36 cellular contexts compared by ENCODE assay signal in the genomic region with DNA sequence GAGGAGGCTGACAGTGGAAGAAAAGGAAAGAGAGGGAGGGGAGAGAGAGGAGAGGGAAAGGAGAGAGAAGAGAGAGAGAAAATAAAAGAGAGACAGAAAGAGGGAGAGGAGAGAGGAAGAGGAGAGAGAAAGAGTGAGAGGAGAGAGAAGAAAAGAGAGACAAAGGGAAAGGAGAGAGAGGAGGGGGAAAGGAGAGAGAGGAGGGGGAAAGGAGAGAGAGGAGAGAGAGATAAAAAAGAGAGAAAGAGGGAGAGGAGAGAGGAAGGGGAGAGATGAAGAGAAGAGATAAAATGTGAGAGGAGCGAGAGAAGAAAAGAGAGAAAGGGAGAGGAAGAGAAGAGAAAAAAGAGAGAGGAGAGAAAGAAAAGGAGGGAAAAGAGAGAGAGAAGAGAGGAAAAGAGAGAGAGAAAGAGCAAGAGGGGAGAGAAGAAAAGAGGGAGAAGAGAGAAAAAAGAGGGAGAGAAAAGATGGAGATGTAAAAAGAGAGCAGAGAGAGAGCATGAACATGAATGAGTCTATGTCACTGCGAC.
"Had no signal": no experiment of that assay in that cellular context is flagged by ENCODE, and none has a peak within 500 bp of the region (broad histone marks: within the 10 kb centered on the region; RNA-seq: fewer than 3 reads in every experiment).

No MANE protein-coding gene starts in this region.

- H3K27me3 Mint-ChIP-seq: activated CD4-positive, alpha-beta memory T cell treated with anti-CD3 and anti-CD28 coated beads, Interleukin-2, amount 10 ng/mL, durations not matched to agents 7 days and 5 days; activated CD4-positive, alpha-beta T cell treated with anti-CD3 and anti-CD28 coated beads for 36 hours; activated CD4-positive, alpha-beta T cell treated with anti-CD3 and anti-CD28 coated beads, Interleukin-2, amount 10 ng/mL, durations not matched to agents 7 days and 5 days; activated CD8-positive, alpha-beta memory T cell treated with anti-CD3 and anti-CD28 coated beads, Interleukin-2, amount 10 ng/mL, durations not matched to agents 7 days and 5 days; activated naive CD4-positive, alpha-beta T cell treated with anti-CD3 and anti-CD28 coated beads, Interleukin-2, amount 10 ng/mL, durations not matched to agents 7 days and 5 days; brain; central memory CD8-positive, alpha-beta T cell had no signal

- H3K9me3 Mint-ChIP-seq: activated CD4-positive, alpha-beta memory T cell treated with anti-CD3 and anti-CD28 coated beads, Interleukin-2, amount 10 ng/mL, durations not matched to agents 7 days and 5 days; activated CD4-positive, alpha-beta T cell treated with anti-CD3 and anti-CD28 coated beads, Interleukin-2, amount 10 ng/mL, durations not matched to agents 7 days and 5 days; activated naive CD4-positive, alpha-beta T cell treated with anti-CD3 and anti-CD28 coated beads, Interleukin-2, amount 50 U/mL, for 24 hours; activated naive CD8-positive, alpha-beta T cell treated with anti-CD3 and anti-CD28 coated beads, Interleukin-2, amount 10 ng/mL, durations not matched to agents 7 days and 5 days; activated naive CD8-positive, alpha-beta T cell treated with anti-CD3 and anti-CD28 coated beads, Interleukin-2, amount 50 U/mL, for 24 hours; activated T-cell treated with anti-CD3 and anti-CD28 coated beads, Interleukin-2, amount 50 U/mL, for 24 hours; activated T-helper 2 cell treated with anti-CD3 and anti-CD28 coated beads, Interferon-gamma antibody, Interleukin-2, Interleukin-4, amounts not matched to agents 10 μg/mL and 5 μg/mL and 100 μg/mL, durations not matched to agents 14 hours and 24 hours and 36 hours; central memory CD8-positive, alpha-beta T cell; T-helper 1 cell treated with Interleukin-12 subunit alpha and Interleukin-12 subunit beta and Interleukin-4 antibody, amounts not matched to agents 30 μg/mL and 1 μg/mL, for 36 hours; T-helper 2 cell treated with Interferon-gamma antibody and Interleukin-4, amounts not matched to agents 5 μg/mL and 100 μg/mL, for 36 hours had no signal

- H3K27ac ChIP-seq: ascending aorta, cardiac muscle cell, VCaP had no signal

- DNase-seq: activated CD4-positive, alpha-beta memory T cell treated with anti-CD3 and anti-CD28 coated beads, Interleukin-2, amount 10 ng/mL, durations not matched to agents 7 days and 5 days; activated CD4-positive, alpha-beta T cell treated with anti-CD3 and anti-CD28 coated beads for 1 hour; activated CD4-positive, alpha-beta T cell treated with anti-CD3 and anti-CD28 coated beads for 36 hours; activated CD4-positive, alpha-beta T cell treated with anti-CD3 and anti-CD28 coated beads for 48 hours; activated CD4-positive, alpha-beta T cell treated with anti-CD3 and anti-CD28 coated beads, Interleukin-2, amount 10 ng/mL, durations not matched to agents 7 days and 5 days; activated CD4-positive, alpha-beta T cell treated with anti-CD3 and anti-CD28 coated beads, Interleukin-2, amount 50 U/mL, for 48 hours; activated CD4-positive, CD25-positive, alpha-beta regulatory T cell; activated CD8-positive, alpha-beta memory T cell treated with anti-CD3 and anti-CD28 coated beads for 24 hours; activated CD8-positive, alpha-beta memory T cell treated with anti-CD3 and anti-CD28 coated beads, Interleukin-2, amount 10 ng/mL, durations not matched to agents 7 days and 5 days; activated CD8-positive, alpha-beta memory T cell treated with anti-CD3 and anti-CD28 coated beads, Interleukin-2, amount 50 U/mL, for 48 hours; activated CD8-positive, alpha-beta T cell treated with anti-CD3 and anti-CD28 coated beads, Interleukin-2, amount 10 ng/mL, durations not matched to agents 7 days and 5 days; activated effector memory CD4-positive, alpha-beta T cell treated with Interleukin-2 at 50 U/mL for 16 hours; activated gamma-delta T cell; activated naive CD4-positive, alpha-beta T cell treated with anti-CD3 and anti-CD28 coated beads, Interleukin-2, amount 10 ng/mL, durations not matched to agents 7 days and 5 days; activated naive CD4-positive, alpha-beta T cell treated with Interleukin-2 at 50 U/mL for 16 hours; activated naive CD8-positive, alpha-beta T cell treated with anti-CD3 and anti-CD28 coated beads, Interleukin-2, amount 10 ng/mL, durations not matched to agents 7 days and 5 days; activated naive CD8-positive, alpha-beta T cell treated with anti-CD3 and anti-CD28 coated beads, Interleukin-2, amount 50 U/mL, for 24 hours; activated T-cell treated with anti-CD3 and anti-CD28 coated beads, Interleukin-2, amount 50 U/mL, for 24 hours; activated T-cell treated with anti-CD3 and anti-CD28 coated beads, Interleukin-2, amount 50 U/mL, for 48 hours; amygdala; anterior cingulate cortex; caudate nucleus; T-helper 1 cell; T-helper 2 cell; T-helper 9 cell had no signal

- H3K36me3 Mint-ChIP-seq: activated CD8-positive, alpha-beta memory T cell treated with anti-CD3 and anti-CD28 coated beads, Interleukin-2, amount 10 ng/mL, durations not matched to agents 7 days and 5 days; activated naive CD4-positive, alpha-beta T cell treated with anti-CD3 and anti-CD28 coated beads, Interleukin-2, amount 10 ng/mL, durations not matched to agents 7 days and 5 days; activated naive CD4-positive, alpha-beta T cell treated with anti-CD3 and anti-CD28 coated beads, Interleukin-2, amount 50 U/mL, for 24 hours; activated naive CD8-positive, alpha-beta T cell; activated naive CD8-positive, alpha-beta T cell treated with anti-CD3 and anti-CD28 coated beads, Interleukin-2, amount 10 ng/mL, durations not matched to agents 7 days and 5 days; brain had no signal

- H3K27ac Mint-ChIP-seq: activated CD4-positive, alpha-beta memory T cell treated with anti-CD3 and anti-CD28 coated beads, Interleukin-2, amount 10 ng/mL, durations not matched to agents 7 days and 5 days; activated CD4-positive, alpha-beta T cell treated with anti-CD3 and anti-CD28 coated beads for 36 hours; activated CD4-positive, alpha-beta T cell treated with anti-CD3 and anti-CD28 coated beads, Interleukin-2, amount 10 ng/mL, durations not matched to agents 7 days and 5 days; activated CD8-positive, alpha-beta memory T cell treated with anti-CD3 and anti-CD28 coated beads, Interleukin-2, amount 10 ng/mL, durations not matched to agents 7 days and 5 days; activated CD8-positive, alpha-beta T cell treated with anti-CD3 and anti-CD28 coated beads, Interleukin-2, amount 10 ng/mL, durations not matched to agents 7 days and 5 days; activated naive CD4-positive, alpha-beta T cell treated with anti-CD3 and anti-CD28 coated beads, Interleukin-2, amount 10 ng/mL, durations not matched to agents 7 days and 5 days; activated naive CD4-positive, alpha-beta T cell treated with anti-CD3 and anti-CD28 coated beads, Interleukin-2, amount 50 U/mL, for 24 hours; activated naive CD8-positive, alpha-beta T cell; activated naive CD8-positive, alpha-beta T cell treated with anti-CD3 and anti-CD28 coated beads, Interleukin-2, amount 10 ng/mL, durations not matched to agents 7 days and 5 days; activated naive CD8-positive, alpha-beta T cell treated with anti-CD3 and anti-CD28 coated beads, Interleukin-2, amount 50 U/mL, for 24 hours; activated T-cell treated with anti-CD3 and anti-CD28 coated beads, Interleukin-2, amount 50 U/mL, for 24 hours; activated T-helper 2 cell treated with anti-CD3 and anti-CD28 coated beads, Interferon-gamma antibody, Interleukin-2, Interleukin-4, amounts not matched to agents 10 μg/mL and 5 μg/mL and 100 μg/mL, durations not matched to agents 14 hours and 24 hours and 36 hours; T-helper 1 cell treated with Interleukin-12 subunit alpha and Interleukin-12 subunit beta and Interleukin-4 antibody, amounts not matched to agents 30 μg/mL and 1 μg/mL, for 36 hours; T-helper 2 cell treated with Interferon-gamma antibody and Interleukin-4, amounts not matched to agents 5 μg/mL and 100 μg/mL, for 36 hours had no signal

- H3K27me3 ChIP-seq: ascending aorta had no signal

- H3K36me3 ChIP-seq: ascending aorta, cardiac muscle cell had no signal

- H3K4me3 ChIP-seq: ascending aorta, cardiac muscle cell had no signal

- H3K9me3 ChIP-seq: ascending aorta had no signal

- ATAC-seq: activated CD4-positive, alpha-beta T cell treated with anti-CD3 and anti-CD28 coated beads for 36 hours; activated CD4-positive, CD25-positive, alpha-beta regulatory T cell treated with anti-CD3 and anti-CD28 coated beads, Interleukin-2, amount 50 U/mL, for 24 hours; activated CD8-positive, alpha-beta memory T cell treated with anti-CD3 and anti-CD28 coated beads, Interleukin-2, amount 10 ng/mL, durations not matched to agents 7 days and 5 days; activated CD8-positive, alpha-beta T cell treated with anti-CD3 and anti-CD28 coated beads, Interleukin-2, amount 10 ng/mL, durations not matched to agents 7 days and 5 days; activated naive CD8-positive, alpha-beta T cell treated with anti-CD3 and anti-CD28 coated beads, Interleukin-2, amount 50 U/mL, for 24 hours had no signal

- H3K4me1 ChIP-seq: ascending aorta had no signal

- H3K4me1 Mint-ChIP-seq: activated CD4-positive, alpha-beta memory T cell treated with anti-CD3 and anti-CD28 coated beads, Interleukin-2, amount 10 ng/mL, durations not matched to agents 7 days and 5 days; activated CD4-positive, alpha-beta T cell treated with anti-CD3 and anti-CD28 coated beads for 36 hours; activated CD4-positive, alpha-beta T cell treated with anti-CD3 and anti-CD28 coated beads, Interleukin-2, amount 10 ng/mL, durations not matched to agents 7 days and 5 days; activated CD8-positive, alpha-beta memory T cell treated with anti-CD3 and anti-CD28 coated beads, Interleukin-2, amount 10 ng/mL, durations not matched to agents 7 days and 5 days; activated naive CD4-positive, alpha-beta T cell treated with anti-CD3 and anti-CD28 coated beads, Interleukin-2, amount 10 ng/mL, durations not matched to agents 7 days and 5 days; activated naive CD4-positive, alpha-beta T cell treated with anti-CD3 and anti-CD28 coated beads, Interleukin-2, amount 50 U/mL, for 24 hours; activated naive CD8-positive, alpha-beta T cell treated with anti-CD3 and anti-CD28 coated beads, Interleukin-2, amount 10 ng/mL, durations not matched to agents 7 days and 5 days; activated naive CD8-positive, alpha-beta T cell treated with anti-CD3 and anti-CD28 coated beads, Interleukin-2, amount 50 U/mL, for 24 hours; central memory CD8-positive, alpha-beta T cell had no signal

- H3K4me3 Mint-ChIP-seq: activated CD4-positive, alpha-beta memory T cell treated with anti-CD3 and anti-CD28 coated beads, Interleukin-2, amount 10 ng/mL, durations not matched to agents 7 days and 5 days; activated CD4-positive, alpha-beta T cell treated with anti-CD3 and anti-CD28 coated beads for 36 hours; activated CD4-positive, alpha-beta T cell treated with anti-CD3 and anti-CD28 coated beads, Interleukin-2, amount 10 ng/mL, durations not matched to agents 7 days and 5 days; activated CD8-positive, alpha-beta memory T cell treated with anti-CD3 and anti-CD28 coated beads, Interleukin-2, amount 10 ng/mL, durations not matched to agents 7 days and 5 days; activated CD8-positive, alpha-beta T cell treated with anti-CD3 and anti-CD28 coated beads, Interleukin-2, amount 10 ng/mL, durations not matched to agents 7 days and 5 days; activated naive CD4-positive, alpha-beta T cell treated with anti-CD3 and anti-CD28 coated beads, Interleukin-2, amount 10 ng/mL, durations not matched to agents 7 days and 5 days; activated naive CD4-positive, alpha-beta T cell treated with anti-CD3 and anti-CD28 coated beads, Interleukin-2, amount 50 U/mL, for 24 hours; activated naive CD8-positive, alpha-beta T cell; activated naive CD8-positive, alpha-beta T cell treated with anti-CD3 and anti-CD28 coated beads, Interleukin-2, amount 10 ng/mL, durations not matched to agents 7 days and 5 days; activated naive CD8-positive, alpha-beta T cell treated with anti-CD3 and anti-CD28 coated beads, Interleukin-2, amount 50 U/mL, for 24 hours; activated T-cell treated with anti-CD3 and anti-CD28 coated beads, Interleukin-2, amount 50 U/mL, for 24 hours; brain; central memory CD8-positive, alpha-beta T cell; T-helper 1 cell treated with Interleukin-12 subunit alpha and Interleukin-12 subunit beta and Interleukin-4 antibody, amounts not matched to agents 30 μg/mL and 1 μg/mL, for 36 hours; T-helper 2 cell treated with Interferon-gamma antibody and Interleukin-4, amounts not matched to agents 5 μg/mL and 100 μg/mL, for 36 hours had no signal
